Comparison of ENCODE assay signal across 29 cellular contexts in the genomic region with DNA sequence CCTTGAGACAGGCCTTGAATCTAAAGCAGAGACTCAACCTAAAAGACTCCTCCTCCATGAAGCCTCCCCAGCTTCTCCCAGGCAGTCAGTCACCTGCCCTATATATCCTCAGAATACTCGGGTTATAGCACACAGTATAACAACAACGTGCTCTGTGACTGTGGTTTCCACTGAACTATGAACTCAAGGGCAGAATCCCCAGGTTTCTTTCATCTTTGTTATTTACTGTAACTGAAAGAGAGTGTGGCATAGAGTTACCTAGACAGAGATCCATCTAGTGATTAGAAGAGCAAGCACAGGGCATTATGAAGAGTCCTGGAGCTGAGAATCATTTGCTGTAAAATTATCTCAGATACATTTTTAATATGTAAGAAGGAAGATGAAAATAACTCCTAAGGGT.
"Had no signal": no experiment of that assay in that cellular context is flagged by ENCODE, and none has a peak within 500 bp of the region (broad histone marks: within the 10 kb centered on the region; RNA-seq: fewer than 3 reads in every experiment).

No MANE protein-coding gene starts in this region.

- H3K27me3 ChIP-seq: colonic mucosa, esophagus squamous epithelium, foreskin keratinocyte, gastrocnemius medialis had no signal

- DNase-seq: colonic mucosa; cortex of kidney; dermis blood vessel endothelial cell; dorsolateral prefrontal cortex; effector CD4-positive, alpha-beta T cell; effector CD8-positive, alpha-beta T cell; effector memory CD4-positive, alpha-beta T cell; effector memory CD8-positive, alpha-beta T cell; endodermal cell; erythroblast; esophagus squamous epithelium; foreskin fibroblast; foreskin keratinocyte; foreskin melanocyte; gastrocnemius medialis; glutamatergic neuron; head of caudate nucleus; heart left ventricle; heart right ventricle had no signal

- H3K36me3 ChIP-seq: colonic mucosa, esophagus muscularis mucosa, esophagus squamous epithelium, gastrocnemius medialis, gastroesophageal sphincter, heart left ventricle, heart right ventricle had no signal

- H3K4me2 ChIP-seq: hepatocyte had no signal

- ATAC-seq: effector memory CD8-positive, alpha-beta T cell; esophagus mucosa; foreskin keratinocyte; gastrocnemius medialis; gastroesophageal sphincter; heart left ventricle; heart right ventricle had no signal

- H2AFZ ChIP-seq: hepatocyte had no signal

- H3K27ac ChIP-seq: colonic mucosa, coronary artery, dorsolateral prefrontal cortex, epithelial cell of prostate, esophagus muscularis mucosa, esophagus squamous epithelium, foreskin keratinocyte, gastrocnemius medialis, gastroesophageal sphincter, heart left ventricle, heart right ventricle, hepatocyte had no signal

- H3K4me3 ChIP-seq: colonic mucosa, coronary artery, dorsolateral prefrontal cortex, esophagus muscularis mucosa, esophagus squamous epithelium, gastrocnemius medialis, gastroesophageal sphincter, heart left ventricle, heart right ventricle, hepatocyte had no signal

- H3K9me3 ChIP-seq: colonic mucosa, esophagus muscularis mucosa, esophagus squamous epithelium, gastrocnemius medialis, gastroesophageal sphincter, heart right ventricle had no signal

- FAIRE-seq: endometrium, endothelial cell of umbilical vein, frontal cortex had no signal

- H3K4me1 ChIP-seq: colonic mucosa, esophagus muscularis mucosa, esophagus squamous epithelium, foreskin keratinocyte, gastrocnemius medialis, gastroesophageal sphincter, heart left ventricle, heart right ventricle had no signal

- H3K27ac Mint-ChIP-seq: dendritic cell treated with granulocyte-macrophage colony-stimulating factor and Interleukin-4, amounts not matched to agents 40 ng/mL and 50 ng/mL, for 4 days; effector memory CD8-positive, alpha-beta T cell; endodermal cell had no signal

- H3K4me3 Mint-ChIP-seq: dendritic cell treated with granulocyte-macrophage colony-stimulating factor and Interleukin-4, amounts not matched to agents 40 ng/mL and 50 ng/mL, for 4 days; effector memory CD8-positive, alpha-beta T cell; endodermal cell had no signal

- H3K79me2 ChIP-seq: hepatocyte had no signal

- H3K27me3 Mint-ChIP-seq: dendritic cell treated with granulocyte-macrophage colony-stimulating factor and Interleukin-4, amounts not matched to agents 40 ng/mL and 50 ng/mL, for 4 days; effector memory CD8-positive, alpha-beta T cell had no signal
